ENCODE assay signal across 25 cellular contexts in the genomic region with DNA sequence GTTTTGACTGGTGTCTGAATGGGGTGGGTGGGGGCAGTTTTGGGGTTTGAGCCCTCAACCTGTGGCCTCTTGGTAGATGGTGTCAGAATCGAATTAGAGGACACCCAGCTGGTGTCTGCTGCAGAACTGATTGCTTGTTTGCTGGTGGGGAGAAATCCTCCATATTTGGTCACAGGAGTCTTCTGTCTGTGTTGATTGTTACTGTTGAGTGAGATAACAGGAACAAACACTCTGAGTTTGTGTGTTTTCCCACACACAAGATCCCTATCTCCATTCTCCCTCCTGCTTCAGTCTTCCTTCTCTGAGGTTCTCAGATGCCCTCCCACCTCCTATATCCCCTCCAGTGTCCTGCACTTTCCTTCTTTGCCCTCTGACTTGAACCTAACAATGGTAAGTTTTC. TPM values are rescaled to one million over a fixed set of nuclear protein-coding genes. Genes with fewer than 3 reads are reported as not detected.
DNase-seq lines count a peak whose midpoint lies in the region; ATAC-seq, FAIRE-seq and TF ChIP-seq lines count a peak whose summit lies in the region.
"Had no signal": no experiment of that assay in that cellular context is flagged by ENCODE, and none has a peak within 500 bp of the region (broad histone marks: within the 10 kb centered on the region; RNA-seq: fewer than 3 reads in every experiment).

No MANE protein-coding gene starts in this region.

- peak; percentile 65 for TF ChIP-seq EP300 in K562 (IDR thresholded peaks at IDR 0.05; ENCODE audit: low read length)

- H3K4me1 Mint-ChIP-seq in Caco-2 (ENCODE audit: low read depth, unreplicated experiment) (peaks cover 23% of the 10 kb centered on the region), progenitor cell of endocrine pancreas (ENCODE audit: low read depth) (peaks cover 30% of the 10 kb centered on the region)
- H3K4me1 Mint-ChIP-seq: CD14-positive monocyte had no signal

- no peak overlapping the region for H2AFZ ChIP-seq in K562 (ENCODE audit: low read depth, low read length)

- no peaks in the 10 kb centered on the region for H3K36me3 Mint-ChIP-seq in Caco-2 (ENCODE audit: insufficient read depth, unreplicated experiment)
- H3K36me3 Mint-ChIP-seq in progenitor cell of endocrine pancreas (ENCODE audit: insufficient read depth) = no peaks in the 10 kb centered on the region
- H3K36me3 Mint-ChIP-seq: CD14-positive monocyte had no signal

- intact Hi-C loops in Caco-2 (cut with micrococcal nuclease; ENCODE audit: unreplicated experiment) (no loop called here), K562 (cut with micrococcal nuclease) (no loop called here)

- WGBS in K562 (ENCODE audit: insufficient coverage, low coverage, missing lambda C conversion rate) = 0% methylated on average over 1 of the region's 1 CpG

- H3K4me3 Mint-ChIP-seq in Caco-2 (ENCODE audit: unreplicated experiment) (no peak overlapping the region), progenitor cell of endocrine pancreas (ENCODE audit: low read depth) (no peak overlapping the region)
- H3K4me3 Mint-ChIP-seq: CD14-positive monocyte, HFFc6 had no signal

- no peak for TF ChIP-seq RAD21 in K562 (CRISPR knock-in tag; conservative IDR thresholded peaks at IDR 0.05 in 1 of 2, IDR thresholded peaks at IDR 0.05 in 1 of 2)

- in situ Hi-C loops in K562 (cut with MboI) = no loop called here

- H3K4me3 ChIP-seq in Caco-2 (ENCODE audit: low read depth, low read length) = no peak overlapping the region
- no peak overlapping the region for H3K4me3 ChIP-seq in HUES48 (ENCODE audit: low read depth, low read length)
- no peak overlapping the region for H3K4me3 ChIP-seq in K562
- H3K4me3 ChIP-seq: HAP-1 had no signal

- no peaks in the 10 kb centered on the region for H3K79me2 ChIP-seq in K562 (ENCODE audit: control insufficient read depth, insufficient read depth, low read length)

- H4K20me1 ChIP-seq in K562 (replicated peaks; ENCODE audit: control insufficient read depth, insufficient read depth, low read length) = no peaks in the 10 kb centered on the region

- H3K9me3 ChIP-seq in Caco-2 (no peaks in the 10 kb centered on the region; the same call in 1 of the 2 replicates), HUES48 (ENCODE audit: control insufficient read depth, insufficient read depth, low read length) (no peaks in the 10 kb centered on the region), K562 (replicated peaks; ENCODE audit: control insufficient read depth, insufficient read depth, low read depth, low read length) (no peaks in the 10 kb centered on the region)
- H3K9me3 ChIP-seq: BE2C, HAP-1 had no signal

- H3K9me3 Mint-ChIP-seq in Caco-2 (ENCODE audit: unreplicated experiment) = no peaks in the 10 kb centered on the region
- H3K9me3 Mint-ChIP-seq in progenitor cell of endocrine pancreas (ENCODE audit: low read depth) = no peaks in the 10 kb centered on the region
- H3K9me3 Mint-ChIP-seq: CD14-positive monocyte, HFFc6 had no signal

- no peak for TF ChIP-seq CTCF in Caco-2 (IDR thresholded peaks at IDR 0.05; ENCODE audit: insufficient read depth in 1 of 2, low read depth in 1 of 2, low read length in 1 of 2, severe bottlenecking in 1 of 2, unreplicated experiment in 1 of 2)
- TF ChIP-seq CTCF in K562 (IDR thresholded peaks at IDR 0.05 in 2 of 3, conservative IDR thresholded peaks at IDR 0.05 in 1 of 3; ENCODE audit: insufficient read depth in 2 of 3, low read depth in 1 of 3, low read length in 3 of 3) = no peak
- no peak for TF ChIP-seq CTCF in progenitor cell of endocrine pancreas (IDR thresholded peaks at IDR 0.05; ENCODE audit: unreplicated experiment)

- H3K9me1 ChIP-seq in K562 (ENCODE audit: control insufficient read depth, insufficient read depth, low read length) = no peaks in the 10 kb centered on the region

- H3K27ac ChIP-seq in HUES48 (ENCODE audit: low read depth, low read length) (peak overlapping the region; percentile 84), K562 (ENCODE audit: extremely low read depth, low read depth, low read length) (no peak overlapping the region)

- H3K27ac Mint-ChIP-seq in Caco-2 (ENCODE audit: unreplicated experiment) = peak overlapping the region; percentile 43
- peak overlapping the region; percentile 90 for H3K27ac Mint-ChIP-seq in progenitor cell of endocrine pancreas
- H3K27ac Mint-ChIP-seq: CD14-positive monocyte, HFFc6 had no signal

- POLR2A ChIA-PET in Caco-2 (lab: Charles Lee) (no interaction called here), K562 (lab: Yijun Ruan, JAX) (interaction anchor here (0.6 kb wide), 1 partner anchor 200 kb away, joined by 3 read pairs; no protein-coding TSS in a partner anchor)

- peaks cover 21% of the 10 kb centered on the region for H3K4me1 ChIP-seq in Caco-2
- no peaks in the 10 kb centered on the region for H3K4me1 ChIP-seq in HUES48 (ENCODE audit: control insufficient read depth, insufficient read depth, low read length)
- H3K4me1 ChIP-seq in K562 (replicated peaks in 1 of 2; ENCODE audit: control insufficient read depth in 2 of 2, insufficient read depth in 2 of 2, low read length in 2 of 2) = peaks cover 0 to 11% of the 10 kb centered on the region in 2 experiments; a peak in 4 of 5 replicates
- H3K4me1 ChIP-seq: BE2C had no signal

- DNase-seq in Caco-2 (no peak), K562 (ENCODE audit: extremely low read depth in 1 of 4, low spot score in 3 of 4) (peak in 2 of 4 experiments; percentile 17 to 34), progenitor cell of endocrine pancreas (ENCODE audit: low spot score, unreplicated experiment) (no peak), occipital lobe (lab: John Stamatoyannopoulos, UW) (no peak), NCI-H2196 (lab: John Stamatoyannopoulos, UW; ENCODE audit: unreplicated experiment) (no peak)
- no peak for DNase-seq in stimulated activated CD4-positive, alpha-beta T cell treated with anti-CD3 and anti-CD28 coated beads, Interleukin-4, amount 100 ng/mL, for 4 hours
- DNase-seq: DMS79 treated with DMSO at 0.1 percent for 48 hours, GF-D8, GOT3, HFFc6, Karpas-422, NCI-H1092 treated with DMSO at 0.1 percent for 48 hours, NCI-H1436, NCI-H187, NCI-H2107, NCI-H446, NCI-H524 treated with DMSO at 0.1 percent for 48 hours, NCI-H774, PC-3 had no signal

- no TSS peak for BruUV-seq in Caco-2 (replicated peaks; lab: Mats Ljungman, UMichigan)
- no TSS peak for BruUV-seq in K562 (replicated peaks; lab: Mats Ljungman, UMichigan)

- no peaks in the 10 kb centered on the region for H3K36me3 ChIP-seq in Caco-2 (ENCODE audit: control insufficient read depth, insufficient read depth, low read length)
- H3K36me3 ChIP-seq in HUES48 (ENCODE audit: control insufficient read depth, insufficient read depth, low read length) = no peaks in the 10 kb centered on the region
- H3K36me3 ChIP-seq in K562 (ENCODE audit: control insufficient read depth, insufficient read depth, low read length) = no peaks in the 10 kb centered on the region
- H3K36me3 ChIP-seq: BE2C, HAP-1 had no signal

- no peaks in the 10 kb centered on the region for H3K27me3 ChIP-seq in Caco-2 (replicated peaks; ENCODE audit: control insufficient read depth, insufficient read depth, low read length)
- no peaks in the 10 kb centered on the region for H3K27me3 ChIP-seq in HUES48 (ENCODE audit: control insufficient read depth, insufficient read depth, low read length)
- no peaks in the 10 kb centered on the region for H3K27me3 ChIP-seq in K562 (ENCODE audit: control insufficient read depth in 2 of 2, insufficient read depth in 2 of 2, low read length in 2 of 2)
- H3K27me3 ChIP-seq: BE2C had no signal

- no peak overlapping the region for H3K9ac ChIP-seq in HUES48 (ENCODE audit: low read depth, low read length)
- H3K9ac ChIP-seq in K562 (ENCODE audit: insufficient read depth in 1 of 2, low read depth in 2 of 2, low read length in 2 of 2) = no peak overlapping the region

- TF ChIP-seq POLR2A in K562 (conservative IDR thresholded peaks at IDR 0.05) = no peak

- FAIRE-seq in K562 (lab: Jason Lieb, UNC) = no peak
- FAIRE-seq: GM12891 had no signal

- H3K4me2 ChIP-seq in K562 (ENCODE audit: insufficient read depth, low read length) = no peak overlapping the region

- CTCF ChIA-PET in Caco-2 (lab: Charles Lee) = no interaction called here
- CTCF ChIA-PET in K562 (lab: Yijun Ruan, JAX; ENCODE audit: low intra/inter-chr PET ratio) = no interaction called here

- peak; percentile 62 for ATAC-seq in K562
- ATAC-seq: PC-3, SK-N-SH treated with all-trans-retinoic acid at 6 μM for 48 hours had no signal

- no peaks in the 10 kb centered on the region for H3K27me3 Mint-ChIP-seq in Caco-2 (ENCODE audit: insufficient read depth, unreplicated experiment)
- no peaks in the 10 kb centered on the region for H3K27me3 Mint-ChIP-seq in progenitor cell of endocrine pancreas

RNA-seq across cellular contexts. Expression of a gene that starts 19.1 kb away (rescaled TPM):
- total RNA-seq in Caco-2 (2022) (147 TPM in 2 replicates), K562 (2014; rRNA removed) (1.4 TPM in 1 of 2 replicates, not detected in the other), K562 (2014; rRNA removed; fragmentation: Illumina TruSeq; extraction: Trizol) (0.04 and 0.06 TPM in 2 replicates), K562 (2015; rRNA removed; fragmentation: Illumina TruSeq; extraction: Trizol) (0.07 TPM in 1 of 2 replicates, not detected in the other), K562 (2021) (0.27 and 0.34 TPM in 2 replicates), progenitor cell of endocrine pancreas (127 and 128 TPM in 2 replicates), occipital lobe (3.1 TPM)
- total RNA-seq in K562 (2011; cell fraction: chromatin; rRNA removed; ENCODE audit: low replicate concordance) = 0.30 and 0.32 TPM in 2 replicates
- under 0.01 and 0.39 TPM in 2 replicates for total RNA-seq in K562 (2011; cell fraction: nucleolus; rRNA removed)
- 0.31 and 0.59 TPM in 2 replicates for total RNA-seq in K562 (2011; cell fraction: nucleoplasm; rRNA removed)
- polyA plus RNA-seq in K562 (2011; rRNA removed) (0.14 and 0.16 TPM in 2 replicates), K562 (2014; fragmentation: Illumina TruSeq; extraction: Trizol) (0.03 and 0.19 TPM in 2 replicates), K562 (2014; fragmentation: Nextera tagmentation; extraction: Ambion mirVana) (under 1 TPM in 1 of 2 experiments, not detected in 1; 0.18 TPM), K562 (2014; rRNA removed) (0.09 TPM in 1 of 2 replicates, not detected in the other)
- 0.03 and 0.13 TPM in 2 replicates for polyA plus RNA-seq in K562 (2011; cell fraction: cytosol; rRNA removed)
- polyA plus RNA-seq in K562 (2011; cell fraction: nucleus; rRNA removed) = 0.40 and 0.88 TPM in 2 replicates
- 0.04 and 0.09 TPM in 2 replicates for polyA plus RNA-seq in K562 (2012)
- polyA minus RNA-seq in K562 (2011; rRNA and poly(A)+ RNA removed) = 0.04 TPM in 1 of 2 replicates, not detected in the other
- 0.27 TPM in 1 of 2 replicates, not detected in the other for polyA minus RNA-seq in K562 (2011; cell fraction: cytosol; rRNA and poly(A)+ RNA removed)
- polyA minus RNA-seq in K562 (2011; cell fraction: nucleus; rRNA and poly(A)+ RNA removed) = 0.11 and 0.13 TPM in 2 replicates
- polyA plus RNA-seq: CD14-positive monocyte had no signal

RNA-seq across cellular contexts. Expression of a gene that starts 32.8 kb away (rescaled TPM):
- total RNA-seq in Caco-2 (2022) (80.0 and 83.0 TPM in 2 replicates), K562 (2014; rRNA removed) (16.4 and 25.1 TPM in 2 replicates), K562 (2014; rRNA removed; fragmentation: Illumina TruSeq; extraction: Trizol) (17.6 and 22.0 TPM in 2 replicates), K562 (2015; rRNA removed; fragmentation: Illumina TruSeq; extraction: Trizol) (21.6 and 23.6 TPM in 2 replicates), K562 (2021) (38.2 and 40.6 TPM in 2 replicates), progenitor cell of endocrine pancreas (188 and 189 TPM in 2 replicates), occipital lobe (37.3 TPM)
- total RNA-seq in K562 (2011; cell fraction: chromatin; rRNA removed; ENCODE audit: low replicate concordance) = 127 and 201 TPM in 2 replicates
- total RNA-seq in K562 (2011; cell fraction: nucleolus; rRNA removed) = 62.0 and 71.8 TPM in 2 replicates
- total RNA-seq in K562 (2011; cell fraction: nucleoplasm; rRNA removed) = 97.2 and 112 TPM in 2 replicates
- polyA plus RNA-seq in K562 (2011; rRNA removed) (26.8 and 44.3 TPM in 2 replicates), K562 (2014; fragmentation: Illumina TruSeq; extraction: Trizol) (26.5 and 36.4 TPM in 2 replicates), K562 (2014; fragmentation: Nextera tagmentation; extraction: Ambion mirVana) (10 to 100 TPM in 1 of 2 experiments, 1 to 10 TPM in 1; 9.4 to 13.7 TPM), K562 (2014; rRNA removed) (20.8 and 21.5 TPM in 2 replicates)
- polyA plus RNA-seq in K562 (2011; cell fraction: cytosol; rRNA removed) = 16.8 and 22.3 TPM in 2 replicates
- 94.4 and 103 TPM in 2 replicates for polyA plus RNA-seq in K562 (2011; cell fraction: nucleus; rRNA removed)
- polyA plus RNA-seq in K562 (2012) = 20.5 and 23.7 TPM in 2 replicates
- polyA minus RNA-seq in K562 (2011; rRNA and poly(A)+ RNA removed) = 50.1 and 70.2 TPM in 2 replicates
- polyA minus RNA-seq in K562 (2011; cell fraction: cytosol; rRNA and poly(A)+ RNA removed) = 29.9 and 31.9 TPM in 2 replicates
- 32.2 and 47.7 TPM in 2 replicates for polyA minus RNA-seq in K562 (2011; cell fraction: nucleus; rRNA and poly(A)+ RNA removed)

RNA-seq across cellular contexts. Expression of a gene that starts 48.0 kb away (rescaled TPM):
- total RNA-seq in Caco-2 (2022) = 34.9 and 36.6 TPM in 2 replicates
- total RNA-seq in K562 (2011; cell fraction: chromatin; rRNA removed; ENCODE audit: low replicate concordance) = 3.5 and 4.6 TPM in 2 replicates
- total RNA-seq in K562 (2011; cell fraction: nucleolus; rRNA removed) = 1.7 and 2.0 TPM in 2 replicates
- 3.4 and 5.6 TPM in 2 replicates for total RNA-seq in K562 (2011; cell fraction: nucleoplasm; rRNA removed)
- 1.4 and 1.6 TPM in 2 replicates for total RNA-seq in K562 (2014; rRNA removed)
- total RNA-seq in K562 (2014; rRNA removed; fragmentation: Illumina TruSeq; extraction: Trizol) = 1.2 and 1.6 TPM in 2 replicates
- 0.54 and 0.68 TPM in 2 replicates for total RNA-seq in K562 (2015; rRNA removed; fragmentation: Illumina TruSeq; extraction: Trizol)
- 1.4 and 2.0 TPM in 2 replicates for total RNA-seq in K562 (2021)
- 1.5 and 2.4 TPM in 2 replicates for polyA plus RNA-seq in K562 (2011; rRNA removed)
- polyA plus RNA-seq in K562 (2011; cell fraction: cytosol; rRNA removed) = 1.1 and 2.3 TPM in 2 replicates
- 1.2 and 1.7 TPM in 2 replicates for polyA plus RNA-seq in K562 (2011; cell fraction: nucleus; rRNA removed)
- polyA plus RNA-seq in K562 (2012) = 1.4 and 2.7 TPM in 2 replicates
- polyA plus RNA-seq in K562 (2014; fragmentation: Illumina TruSeq; extraction: Trizol) = 1.9 and 2.2 TPM in 2 replicates
- 1 to 10 TPM; 1.7 to 2.0 TPM for polyA plus RNA-seq in K562 (2014; fragmentation: Nextera tagmentation; extraction: Ambion mirVana)
- 1.7 TPM in 2 replicates for polyA plus RNA-seq in K562 (2014; rRNA removed)
- polyA minus RNA-seq in K562 (2011; rRNA and poly(A)+ RNA removed) = 2.3 and 2.7 TPM in 2 replicates
- 1.0 and 1.8 TPM in 2 replicates for polyA minus RNA-seq in K562 (2011; cell fraction: cytosol; rRNA and poly(A)+ RNA removed)
- 0.40 and 1.1 TPM in 2 replicates for polyA minus RNA-seq in K562 (2011; cell fraction: nucleus; rRNA and poly(A)+ RNA removed)
- total RNA-seq in progenitor cell of endocrine pancreas = 12.5 and 14.4 TPM in 2 replicates
- total RNA-seq in occipital lobe = 8.4 TPM

Comparison
In these comparisons a context has a peak if more than half of its experiments do, and no peak if none do; other contexts are left out.
1. RNA of a gene that starts 19.1 kb away (total RNA-seq): 147 TPM in Caco-2 and 127 to 128 TPM in progenitor cell of endocrine pancreas; 3.1 TPM in occipital lobe (single experiment) and under 0.01 to 1.4 TPM in K562; every median in the first group is over 10 times any median in the second.